8 cellular contexts compared by ENCODE assay signal in the genomic region with DNA sequence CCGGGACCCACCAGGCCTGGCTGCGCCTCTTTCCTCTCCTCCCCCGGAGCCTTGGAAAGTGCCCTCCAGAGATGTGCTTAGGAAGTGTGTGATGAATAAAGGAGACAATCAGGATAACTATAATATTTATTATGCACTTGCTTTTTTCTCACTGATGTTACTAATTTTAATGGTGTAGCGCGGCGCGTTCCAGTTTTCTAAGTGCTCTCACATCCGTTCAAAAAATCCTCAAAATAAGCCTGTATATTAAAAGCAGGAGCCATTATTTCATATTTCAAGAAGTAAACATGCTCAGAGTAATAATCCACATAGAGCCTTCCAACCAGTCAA. TPM values are rescaled to one million over a fixed set of nuclear protein-coding genes. Genes with fewer than 3 reads are reported as not detected.
DNase-seq lines count a peak whose midpoint lies in the region; ATAC-seq and TF ChIP-seq lines count a peak whose summit lies in the region.

No MANE protein-coding gene starts in this region.

- no peak for TF ChIP-seq POLR2A in esophagus muscularis mucosa (IDR thresholded peaks at IDR 0.05; ENCODE audit: low read depth)

- intact Hi-C loops in esophagus muscularis mucosa (cut with DNase I), result loop anchor here (5.0 kb wide), 1 partner anchor 57 kb away; a partner anchor contains a TSS

- TF ChIP-seq CTCF in esophagus muscularis mucosa (IDR thresholded peaks at IDR 0.05), result no peak

- H3K4me3 ChIP-seq in esophagus muscularis mucosa, result peak overlapping the region; percentile 71 to 92 (median 80)

- ATAC-seq in GM19035 (IDR thresholded peaks at IDR 0.05; ENCODE audit: unreplicated experiment) (peak; percentile 5), HG03045 (IDR thresholded peaks at IDR 0.05; ENCODE audit: unreplicated experiment) (no peak), GM21825 (IDR thresholded peaks at IDR 0.05; ENCODE audit: unreplicated experiment) (no peak), HG03280 (IDR thresholded peaks at IDR 0.05; ENCODE audit: unreplicated experiment) (no peak)

- peak overlapping the region; percentile 95 to 100 (median 99) for H3K27ac ChIP-seq in esophagus muscularis mucosa (replicated peaks in 1 of 4)

- H3K36me3 ChIP-seq in esophagus muscularis mucosa, result peaks cover 0 to 17% (median 16%) of the 10 kb centered on the region in 4 donors

- peaks cover 18 to 23% (median 22%) of the 10 kb centered on the region in 4 donors for H3K4me1 ChIP-seq in esophagus muscularis mucosa

- no peaks in the 10 kb centered on the region for H3K27me3 ChIP-seq in esophagus muscularis mucosa

- DNase-seq in RPMI8226 (peak; percentile 25), esophagus muscularis mucosa (ENCODE audit: extremely low spot score) (no peak), pons (ENCODE audit: low spot score) (peak; percentile 24)
- DNase-seq in stimulated activated CD4-positive, alpha-beta T cell treated with anti-CD3 and anti-CD28 coated beads, Interleukin-4, amount 100 ng/mL, for 24 hours, result no peak

- no peaks in the 10 kb centered on the region for H3K9me3 ChIP-seq in esophagus muscularis mucosa

- no peak for TF ChIP-seq EP300 in esophagus muscularis mucosa (IDR thresholded peaks at IDR 0.05)

- 6% methylated on average over 8 of the region's 8 CpGs for WGBS in esophagus muscularis mucosa

RNA-seq across cellular contexts. Expression of a gene that starts 0.9 kb away (rescaled TPM):
- total RNA-seq in esophagus muscularis mucosa, result 10 to 100 TPM; 10.9 to 30.2 (median 24.4) TPM

RNA-seq across cellular contexts. Expression of a gene that starts 57.8 kb away (rescaled TPM):
- 10 to 100 TPM; 42.0 to 58.6 (median 49.7) TPM for total RNA-seq in esophagus muscularis mucosa

Comparison
In these comparisons a context has a peak if more than half of its experiments do, and no peak if none do; other contexts are left out.
1. DNase-seq: peak in RPMI8226 (single experiment) and pons (single experiment); none in esophagus muscularis mucosa (single experiment) and stimulated activated CD4-positive, alpha-beta T cell treated with anti-CD3 and anti-CD28 coated beads, Interleukin-4, amount 100 ng/mL, for 24 hours (single experiment).